Comparison of ENCODE assay signal across 9 cellular contexts in genomic region chr12:42372154-42372791, GRCh38. TPM values are rescaled to one million over a fixed set of nuclear protein-coding genes. Genes with fewer than 3 reads are reported as not detected.
A peak's percentile ranks its signal among the peaks of the same experiment; 100 is the strongest.
DNase-seq lines count a peak whose midpoint lies in the region; ATAC-seq and TF ChIP-seq lines count a peak whose summit lies in the region.
"Had no signal": no experiment of that assay in that cellular context is flagged by ENCODE, and none has a peak within 500 bp of the region (broad histone marks: within the 10 kb centered on the region; RNA-seq: fewer than 3 reads in every experiment).

No MANE protein-coding gene starts in this region.

- H3K27ac ChIP-seq in right atrium auricular region (no peak overlapping the region), smooth muscle cell (ENCODE audit: low read depth) (no peak overlapping the region)
- H3K27ac ChIP-seq: BLaER1 treated with 17β-estradiol and CSF1 and Interleukin-3, amounts not matched to agents 10 nM and 100 nM had no signal

- H3K4me1 Mint-ChIP-seq in activated naive CD8-positive, alpha-beta T cell treated with anti-CD3 and anti-CD28 coated beads, Interleukin-2, amount 10 ng/mL, durations not matched to agents 7 days and 5 days: no peaks in the 10 kb centered on the region

- H3K9me3 ChIP-seq in right atrium auricular region: no peaks in the 10 kb centered on the region
- H3K9me3 ChIP-seq in smooth muscle cell (replicated peaks; ENCODE audit: low read depth): no peaks in the 10 kb centered on the region
- H3K9me3 ChIP-seq: BLaER1 treated with 17β-estradiol and CSF1 and Interleukin-3, amounts not matched to agents 10 nM and 100 nM had no signal

- peaks cover 10% of the 10 kb centered on the region for H3K79me2 ChIP-seq in smooth muscle cell (ENCODE audit: low read depth)

- peak; percentile 46 to 79 for TF ChIP-seq CTCF in right atrium auricular region (IDR thresholded peaks at IDR 0.05)
- TF ChIP-seq CTCF in smooth muscle cell (IDR thresholded peaks at IDR 0.05; ENCODE audit: borderline replicate concordance, insufficient read depth, poor library complexity, severe bottlenecking): peak; percentile 64

- no peak overlapping the region for H3K4me3 ChIP-seq in right atrium auricular region
- no peak overlapping the region for H3K4me3 ChIP-seq in smooth muscle cell
- H3K4me3 ChIP-seq: BLaER1 treated with 17β-estradiol and CSF1 and Interleukin-3, amounts not matched to agents 10 nM and 100 nM had no signal

- 95% methylated on average over 2 of the region's 2 CpGs for WGBS in smooth muscle cell (ENCODE audit: low lambda C conversion rate)

- POLR2A ChIA-PET in activated naive CD8-positive, alpha-beta T cell treated with anti-CD3 and anti-CD28 coated beads, Interleukin-2, amount 10 ng/mL, durations not matched to agents 7 days and 5 days (lab: Charles Lee): no interaction called here

- H3F3A ChIP-seq in smooth muscle cell (ENCODE audit: low read depth): no peaks in the 10 kb centered on the region

- peaks cover 16% of the 10 kb centered on the region for H4K20me1 ChIP-seq in smooth muscle cell (ENCODE audit: low read depth)

- no peak overlapping the region for H3K27ac Mint-ChIP-seq in activated naive CD8-positive, alpha-beta T cell treated with anti-CD3 and anti-CD28 coated beads, Interleukin-2, amount 10 ng/mL, durations not matched to agents 7 days and 5 days

- H3K4me2 ChIP-seq in smooth muscle cell: no peak overlapping the region
- H3K4me2 ChIP-seq: BLaER1 treated with 17β-estradiol and CSF1 and Interleukin-3, amounts not matched to agents 10 nM and 100 nM had no signal

- no peak overlapping the region for H3K4me3 Mint-ChIP-seq in activated naive CD8-positive, alpha-beta T cell treated with anti-CD3 and anti-CD28 coated beads, Interleukin-2, amount 10 ng/mL, durations not matched to agents 7 days and 5 days

- no peaks in the 10 kb centered on the region for H3K36me3 ChIP-seq in right atrium auricular region
- peaks cover 4% of the 10 kb centered on the region for H3K36me3 ChIP-seq in smooth muscle cell (ENCODE audit: low read depth)

- no peak overlapping the region for H3K9ac ChIP-seq in smooth muscle cell (ENCODE audit: low read depth)
- H3K9ac ChIP-seq: BLaER1 treated with 17β-estradiol and CSF1 and Interleukin-3, amounts not matched to agents 10 nM and 100 nM had no signal

- H3K27me3 ChIP-seq in right atrium auricular region: no peaks in the 10 kb centered on the region
- H3K27me3 ChIP-seq in smooth muscle cell (ENCODE audit: low read depth): no peaks in the 10 kb centered on the region
- H3K27me3 ChIP-seq: BLaER1 treated with 17β-estradiol and CSF1 and Interleukin-3, amounts not matched to agents 10 nM and 100 nM had no signal

- DNase-seq in NCI-H1436 (lab: John Stamatoyannopoulos, UW) (peak; percentile 38), NCI-H1436 treated with DMSO at 0.1 percent for 48 hours (lab: John Stamatoyannopoulos, UW) (no peak), NCI-H2227 (lab: John Stamatoyannopoulos, UW; ENCODE audit: unreplicated experiment) (peak; percentile 39), right atrium auricular region (ENCODE audit: low spot score) (no peak), smooth muscle cell (lab: John Stamatoyannopoulos, UW; ENCODE audit: unreplicated experiment) (no peak)
- DNase-seq in activated naive CD8-positive, alpha-beta T cell treated with anti-CD3 and anti-CD28 coated beads, Interleukin-2, amount 10 ng/mL, durations not matched to agents 7 days and 5 days: no peak

- H3K36me3 Mint-ChIP-seq in activated naive CD8-positive, alpha-beta T cell treated with anti-CD3 and anti-CD28 coated beads, Interleukin-2, amount 10 ng/mL, durations not matched to agents 7 days and 5 days: peaks cover 9% of the 10 kb centered on the region

- ATAC-seq in GM19455 (IDR thresholded peaks at IDR 0.05; ENCODE audit: unreplicated experiment) (peak; percentile 85), HG03378 (IDR thresholded peaks at IDR 0.05; ENCODE audit: unreplicated experiment) (peak; percentile 95)
- peak; percentile 86 for ATAC-seq in activated naive CD8-positive, alpha-beta T cell treated with anti-CD3 and anti-CD28 coated beads, Interleukin-2, amount 10 ng/mL, durations not matched to agents 7 days and 5 days (ENCODE audit: low read depth)

- no peak overlapping the region for H2AFZ ChIP-seq in smooth muscle cell (ENCODE audit: low read depth)

- H3K4me1 ChIP-seq in right atrium auricular region (no peaks in the 10 kb centered on the region), smooth muscle cell (ENCODE audit: low read depth) (no peaks in the 10 kb centered on the region)
- H3K4me1 ChIP-seq: BLaER1 treated with 17β-estradiol and CSF1 and Interleukin-3, amounts not matched to agents 10 nM and 100 nM had no signal

- no peaks in the 10 kb centered on the region for H3K9me3 Mint-ChIP-seq in activated naive CD8-positive, alpha-beta T cell treated with anti-CD3 and anti-CD28 coated beads, Interleukin-2, amount 10 ng/mL, durations not matched to agents 7 days and 5 days

- H3K27me3 Mint-ChIP-seq in activated naive CD8-positive, alpha-beta T cell treated with anti-CD3 and anti-CD28 coated beads, Interleukin-2, amount 10 ng/mL, durations not matched to agents 7 days and 5 days: no peaks in the 10 kb centered on the region

RNA-seq across cellular contexts. Expression of gene PPHLN1, which starts 46.3 kb away (rescaled TPM):
- total RNA-seq in activated naive CD8-positive, alpha-beta T cell treated with anti-CD3 and anti-CD28 coated beads, Interleukin-2, amount 10 ng/mL, durations not matched to agents 7 days and 5 days: 10 to 100 TPM; 86.3 to 91.4 TPM
- total RNA-seq in right atrium auricular region (10 to 100 TPM; 36.6 to 46.6 TPM), smooth muscle cell (59.6 and 64.6 TPM in 2 replicates)
- 49.2 and 50.7 TPM in 2 replicates for polyA plus RNA-seq in smooth muscle cell

RNA-seq across cellular contexts. Expression of gene ZCRB1, which starts 46.4 kb away (rescaled TPM):
- 10 to 100 TPM; 47.8 to 53.8 TPM for total RNA-seq in activated naive CD8-positive, alpha-beta T cell treated with anti-CD3 and anti-CD28 coated beads, Interleukin-2, amount 10 ng/mL, durations not matched to agents 7 days and 5 days
- total RNA-seq in right atrium auricular region (10 to 100 TPM; 22.7 to 50.2 TPM), smooth muscle cell (49.9 and 51.7 TPM in 2 replicates)
- polyA plus RNA-seq in smooth muscle cell: 148 and 150 TPM in 2 replicates

Comparison
In these comparisons a context has a peak if more than half of its experiments do, and no peak if none do; other contexts are left out.
1. DNase-seq: peak in NCI-H1436 (single experiment) and NCI-H2227 (single experiment); none in NCI-H1436 treated with DMSO at 0.1 percent for 48 hours (single experiment), activated naive CD8-positive, alpha-beta T cell treated with anti-CD3 and anti-CD28 coated beads, Interleukin-2, amount 10 ng/mL, durations not matched to agents 7 days and 5 days (single experiment), right atrium auricular region (single experiment) and smooth muscle cell (single experiment).
2. Peak in every context shown above with its lines, with median percentiles within 50 percentile points of each other: ATAC-seq.